In the genomic region with DNA sequence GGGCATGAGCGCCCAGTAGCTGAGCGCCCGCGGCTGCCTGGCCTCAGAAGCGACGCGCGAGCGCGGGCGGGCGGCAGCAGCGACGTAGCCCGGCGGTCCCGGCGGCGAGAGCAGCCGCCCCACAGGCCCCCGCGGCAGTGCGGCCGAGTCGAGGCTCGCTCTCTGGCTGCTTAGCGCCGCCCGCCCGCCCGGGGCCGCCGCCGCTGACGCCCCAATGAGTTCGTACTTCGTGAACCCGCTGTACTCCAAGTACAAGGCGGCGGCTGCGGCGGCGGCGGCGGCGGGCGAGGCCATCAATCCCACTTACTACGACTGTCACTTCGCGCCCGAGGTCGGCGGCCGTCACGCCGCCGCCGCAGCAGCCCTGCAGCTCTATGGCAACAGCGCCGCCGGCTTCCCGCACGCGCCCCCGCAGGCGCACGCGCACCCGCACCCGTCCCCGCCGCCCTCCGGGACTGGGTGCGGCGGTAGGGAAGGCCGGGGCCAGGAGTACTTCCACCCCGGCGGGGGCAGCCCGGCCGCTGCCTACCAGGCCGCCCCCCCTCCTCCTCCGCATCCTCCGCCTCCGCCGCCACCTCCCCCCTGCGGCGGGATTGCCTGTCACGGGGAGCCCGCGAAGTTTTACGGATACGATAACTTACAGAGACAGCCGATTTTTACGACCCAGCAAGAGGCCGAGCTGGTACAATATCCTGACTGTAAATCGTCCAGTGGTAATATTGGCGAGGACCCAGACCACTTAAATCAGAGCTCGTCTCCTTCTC, we compare ENCODE assay signal across 7 cellular contexts. TPM values are rescaled to one million over a fixed set of nuclear protein-coding genes. Genes with fewer than 3 reads are reported as not detected.
DNase-seq lines count a peak whose midpoint lies in the region; ATAC-seq, FAIRE-seq and TF ChIP-seq lines count a peak whose summit lies in the region.

No MANE protein-coding gene starts in this region.

- H4K5ac ChIP-seq in H9 (ENCODE audit: insufficient read length, low read depth, low read length): no peak overlapping the region

- no peak overlapping the region for H3K14ac ChIP-seq in H9 (ENCODE audit: insufficient read depth, low read length)

- peaks cover 89% of the 10 kb centered on the region for H3K27me3 ChIP-seq in H9 (ENCODE audit: insufficient read depth, low read length)
- H3K27me3 ChIP-seq in SJSA1 (replicated peaks): no peaks in the 10 kb centered on the region
- H3K27me3 ChIP-seq in esophagus (ENCODE audit: control insufficient read depth in 1 of 2, insufficient read depth in 2 of 2, low read length in 2 of 2): peaks cover 6 to 52% of the 10 kb centered on the region in 2 donors
- no peaks in the 10 kb centered on the region for H3K27me3 ChIP-seq in ovary

- H3K27ac ChIP-seq in H9 (ENCODE audit: insufficient read length, low read depth, low read length) (no peak overlapping the region), SJSA1 (peak overlapping the region; percentile 71), esophagus (ENCODE audit: low read depth in 2 of 2, low read length in 1 of 2) (peak overlapping the region; percentile 37 to 51), ovary (peak overlapping the region; percentile 94 to 99)

- H3K4ac ChIP-seq in H9 (ENCODE audit: low read depth, low read length): no peak overlapping the region

- intact Hi-C loops in ovary (cut with DNase I): loop anchor here in 1 of 4 donors (2.0 to 10.0 kb wide), 2 partner anchors 506 to 1134 kb away; partner anchors contain the start of gene NFE2L2

- WGBS in H9 (ENCODE audit: extremely low coverage, insufficient read length, low lambda C conversion rate): no CpG with 5 or more reads among the region's 98 CpGs
- 4 to 5% methylated on average over 55 to 98 of the region's 98 CpGs for WGBS in esophagus, 2 donors
- WGBS in ovary, 3 donors: 1% methylated on average over 47 to 98 of the region's 98 CpGs

- no peak overlapping the region for H2BK12ac ChIP-seq in H9 (ENCODE audit: insufficient read length, low read depth, low read length)

- no peaks in the 10 kb centered on the region for H4K20me1 ChIP-seq in H9 (ENCODE audit: control insufficient read depth, insufficient read depth, insufficient read length)

- no peak for TF ChIP-seq CTCF in H9 (conservative IDR thresholded peaks at IDR 0.05)
- TF ChIP-seq CTCF in ovary (IDR thresholded peaks at IDR 0.05): peak in 1 of 3 donors; percentile 9

- H3K56ac ChIP-seq in H9 (ENCODE audit: insufficient read length, low read depth, low read length): no peak overlapping the region

- no peak overlapping the region for H4K91ac ChIP-seq in H9 (ENCODE audit: insufficient read length, low read depth, low read length)

- no peaks in the 10 kb centered on the region; the same call in 1 of the 2 replicates for H3K4me1 ChIP-seq in H9 (ENCODE audit: insufficient read depth, low read length)
- peaks cover 20% of the 10 kb centered on the region for H3K4me1 ChIP-seq in SJSA1 (replicated peaks)
- peaks cover 6% of the 10 kb centered on the region in 2 donors for H3K4me1 ChIP-seq in esophagus (ENCODE audit: control insufficient read depth in 2 of 2, insufficient read depth in 2 of 2, low read length in 1 of 2)
- peaks cover 17% of the 10 kb centered on the region for H3K4me1 ChIP-seq in ovary (ENCODE audit: insufficient read depth)

- H3K27ac Mint-ChIP-seq in H9: no peak overlapping the region

- peak overlapping the region in 1 of 2 experiments; percentile 70; a peak in 4 of 5 replicates for H3K4me3 Mint-ChIP-seq in H9

- no peak overlapping the region for H3K4me2 ChIP-seq in H9 (ENCODE audit: insufficient read depth, insufficient read length, low read length)

- H4K8ac ChIP-seq in H9 (replicated peaks; ENCODE audit: insufficient read length, low read depth, low read length): no peak overlapping the region

- H3K4me3 ChIP-seq in SJSA1 (peak overlapping the region; percentile 90), esophagus (ENCODE audit: low read depth in 1 of 2, low read length in 2 of 2) (peak overlapping the region; percentile 44 to 60), ovary (peak overlapping the region; percentile 55)

- H3K36me3 Mint-ChIP-seq in H9 (ENCODE audit: insufficient read depth in 1 of 3, low read depth in 3 of 3): no peaks in the 10 kb centered on the region; a peak in 1 of 7 replicates

- ATAC-seq in GM19467 (IDR thresholded peaks at IDR 0.05; ENCODE audit: unreplicated experiment): no peak

- H2BK20ac ChIP-seq in H9 (ENCODE audit: low read depth, low read length, poor library complexity, severe bottlenecking): no peak overlapping the region

- peaks cover 98% of the 10 kb centered on the region for H3K27me3 Mint-ChIP-seq in H9 (ENCODE audit: low read depth)

- no peak overlapping the region for H2BK120ac ChIP-seq in H9 (ENCODE audit: low read depth, low read length, poor library complexity, severe bottlenecking)

- no peak overlapping the region for H3T11ph ChIP-seq in H9 (ENCODE audit: low read length)

- no peak overlapping the region for H3K9ac ChIP-seq in H9 (ENCODE audit: extremely low read depth, insufficient read length, low read length)

- DNase-seq in H9 (peak; percentile 58), SJSA1 (ENCODE audit: low read depth in 1 of 2, low spot score in 2 of 2) (peak; percentile 64 to 75), ovary (peak; percentile 78 to 83 (median 81)), GM12891 (ENCODE audit: insufficient read length, low spot score) (no peak), NCI-H1092 treated with DMSO at 0.1 percent for 48 hours (lab: John Stamatoyannopoulos, UW) (no peak)

- H2AK5ac ChIP-seq in H9 (ENCODE audit: insufficient read length, low read length): no peak overlapping the region

- no peak overlapping the region for H3K23ac ChIP-seq in H9 (ENCODE audit: insufficient read length, low read depth, low read length)

- no peak for FAIRE-seq in GM12891 (lab: Jason Lieb, UNC)

- no peak overlapping the region for H2BK5ac ChIP-seq in H9 (ENCODE audit: insufficient read length, low read length)

- no peaks in the 10 kb centered on the region for H3K79me1 ChIP-seq in H9 (ENCODE audit: insufficient read depth, low read depth, low read length, poor library complexity, severe bottlenecking)

- no peaks in the 10 kb centered on the region for H3K79me2 ChIP-seq in H9 (ENCODE audit: insufficient read depth, low read length)

- H3K36me3 ChIP-seq in SJSA1: peaks cover 13% of the 10 kb centered on the region
- H3K36me3 ChIP-seq in esophagus (ENCODE audit: control insufficient read depth in 2 of 2, insufficient read depth in 2 of 2, low read length in 1 of 2): no peaks in the 10 kb centered on the region
- no peaks in the 10 kb centered on the region for H3K36me3 ChIP-seq in ovary

- TF ChIP-seq POLR2A in ovary (IDR thresholded peaks at IDR 0.05): peak; percentile 62
- TF ChIP-seq POLR2A in GM12891 (IDR thresholded peaks at IDR 0.05; ENCODE audit: low read depth, low read length): no peak

- H3K4me1 Mint-ChIP-seq in H9: peaks cover 12 to 14% of the 10 kb centered on the region in 2 experiments

- no peak overlapping the region for H3K18ac ChIP-seq in H9 (ENCODE audit: insufficient read length, low read depth, low read length)

- H3K9me3 ChIP-seq in H9 (ENCODE audit: control insufficient read depth, low read depth, low read length): no peaks in the 10 kb centered on the region
- H3K9me3 ChIP-seq in SJSA1 (replicated peaks): no peaks in the 10 kb centered on the region
- peaks cover 0 to 4% of the 10 kb centered on the region in 2 donors for H3K9me3 ChIP-seq in esophagus (ENCODE audit: control insufficient read depth in 2 of 2, insufficient read depth in 1 of 2, low read depth in 1 of 2, low read length in 1 of 2)
- H3K9me3 ChIP-seq in ovary: no peaks in the 10 kb centered on the region

- no peaks in the 10 kb centered on the region for H3K23me2 ChIP-seq in H9 (ENCODE audit: insufficient read length, low read depth, low read length, poor library complexity, severe bottlenecking)

- TF ChIP-seq EP300 in ovary (IDR thresholded peaks at IDR 0.05): no peak

- no peak overlapping the region for H2BK15ac ChIP-seq in H9 (ENCODE audit: low read depth, low read length)

- no peak overlapping the region for H2AFZ ChIP-seq in H9 (ENCODE audit: low read length)

- H3K9me3 Mint-ChIP-seq in H9: peaks cover 4 to 13% of the 10 kb centered on the region in 2 experiments; a peak in 4 of 5 replicates

TF ChIP-seq in GM12891, 5 proteins besides CTCF, POLR2A, EP300 and RAD21:
- TF ChIP-seq POU2F2 (IDR thresholded peaks at IDR 0.05; ENCODE audit: low read depth, low read length) (no peak), SPI1 (IDR thresholded peaks at IDR 0.05; ENCODE audit: low read depth, low read length) (no peak), PAX5 (IDR thresholded peaks at IDR 0.05; ENCODE audit: insufficient read depth, low read length, severe bottlenecking) (no peak), POLR2AphosphoS5 (IDR thresholded peaks at IDR 0.05; ENCODE audit: low read depth, low read length) (no peak), TAF1 (IDR thresholded peaks at IDR 0.05; ENCODE audit: low read depth, low read length) (no peak)

RNA-seq across cellular contexts. Expression of gene HOXD8, which starts 0.8 kb away (rescaled TPM):
- total RNA-seq in H9 (2021) (not detected in 2 replicates), ovary (10 to 100 TPM; 29.2 to 46.8 (median 33.1) TPM)
- total RNA-seq in SJSA1 (2014; rRNA removed; shearing (Covaris generic)): 13.0 and 16.8 TPM in 2 replicates
- polyA plus RNA-seq in esophagus (1 to 10 TPM; 1.0 to 1.3 TPM), ovary (10 to 100 TPM; 36.9 to 50.6 TPM)
- polyA plus RNA-seq in GM12891 (2012; ENCODE audit: low read depth, missing spikeins): not detected

RNA-seq across cellular contexts. Expression of gene HOXD9, which starts 7.8 kb away (rescaled TPM):
- total RNA-seq in H9 (2021) (not detected in 2 replicates), ovary (10 to 100 TPM in 6 of 7 donors, 1 to 10 TPM in 1; 9.7 to 20.6 (median 12.8) TPM)
- total RNA-seq in SJSA1 (2014; rRNA removed; shearing (Covaris generic)): 1.8 TPM in 2 replicates
- polyA plus RNA-seq in esophagus (1 to 10 TPM in 1 of 2 donors, under 1 TPM in 1; 0.99 to 2.4 TPM), ovary (10 to 100 TPM; 11.7 to 13.0 TPM)
- polyA plus RNA-seq in GM12891 (2012; ENCODE audit: low read depth, missing spikeins): not detected

RNA-seq across cellular contexts. Expression of gene HOXD10, which starts 13.8 kb away (rescaled TPM):
- total RNA-seq in H9 (2021) (not detected in 2 replicates), ovary (1 to 10 TPM in 4 of 7 donors, under 1 TPM in 3; 0.38 to 3.2 (median 1.0) TPM)
- not detected in 2 replicates for total RNA-seq in SJSA1 (2014; rRNA removed; shearing (Covaris generic))
- polyA plus RNA-seq in esophagus (under 1 TPM; 0.18 to 0.31 TPM), ovary (1 to 10 TPM; 1.1 to 8.1 TPM)
- polyA plus RNA-seq in GM12891 (2012; ENCODE audit: low read depth, missing spikeins): not detected

RNA-seq across cellular contexts. Expression of gene HOXD4, which starts 21.0 kb away (rescaled TPM):
- total RNA-seq in H9 (2021) (not detected in 2 replicates), ovary (10 to 100 TPM in 6 of 7 donors, 1 to 10 TPM in 1; 6.2 to 16.5 (median 12.7) TPM)
- total RNA-seq in SJSA1 (2014; rRNA removed; shearing (Covaris generic)): 0.29 and 5.9 TPM in 2 replicates
- polyA plus RNA-seq in esophagus (1 to 10 TPM in 1 of 2 donors, under 1 TPM in 1; 0.61 to 1.0 TPM), ovary (10 to 100 TPM in 1 of 2 donors, 1 to 10 TPM in 1; 8.3 to 11.0 TPM)
- not detected for polyA plus RNA-seq in GM12891 (2012; ENCODE audit: low read depth, missing spikeins)

RNA-seq across cellular contexts. Expression of gene HOXD11, which starts 23.3 kb away (rescaled TPM):
- not detected in 2 replicates for total RNA-seq in H9 (2021)
- not detected in 2 replicates for total RNA-seq in SJSA1 (2014; rRNA removed; shearing (Covaris generic))
- polyA plus RNA-seq in esophagus: under 1 TPM in 1 of 2 donors, not detected in 1; 0.08 TPM
- 1 to 10 TPM in 2 of 7 donors, under 1 TPM in 1, not detected in 4; 0.61 to 1.3 (median 1.1) TPM for total RNA-seq in ovary
- polyA plus RNA-seq in ovary: under 1 TPM; 0.07 to 0.48 TPM
- 0.09 TPM for polyA plus RNA-seq in GM12891 (2012; ENCODE audit: low read depth, missing spikeins)

Comparison
In these comparisons a context has a peak if more than half of its experiments do, and no peak if none do; other contexts are left out.
1. DNase-seq: peak in H9 (single experiment), SJSA1 (2 of 2) and ovary (5 of 5); none in GM12891 (single experiment) and NCI-H1092 treated with DMSO at 0.1 percent for 48 hours (single experiment).
2. RNA of gene HOXD8, which starts 0.8 kb away (total RNA-seq): 29.2 to 46.8 TPM in ovary and 13.0 to 16.8 TPM in SJSA1; not detected in H9; every median in the first group is over 10 times any median in the second.
3. Peak in every context shown above with its lines, with median percentiles within 50 percentile points of each other: H3K4me3 ChIP-seq.